Comparison of ENCODE assay signal across 8 cellular contexts in the genomic region with DNA sequence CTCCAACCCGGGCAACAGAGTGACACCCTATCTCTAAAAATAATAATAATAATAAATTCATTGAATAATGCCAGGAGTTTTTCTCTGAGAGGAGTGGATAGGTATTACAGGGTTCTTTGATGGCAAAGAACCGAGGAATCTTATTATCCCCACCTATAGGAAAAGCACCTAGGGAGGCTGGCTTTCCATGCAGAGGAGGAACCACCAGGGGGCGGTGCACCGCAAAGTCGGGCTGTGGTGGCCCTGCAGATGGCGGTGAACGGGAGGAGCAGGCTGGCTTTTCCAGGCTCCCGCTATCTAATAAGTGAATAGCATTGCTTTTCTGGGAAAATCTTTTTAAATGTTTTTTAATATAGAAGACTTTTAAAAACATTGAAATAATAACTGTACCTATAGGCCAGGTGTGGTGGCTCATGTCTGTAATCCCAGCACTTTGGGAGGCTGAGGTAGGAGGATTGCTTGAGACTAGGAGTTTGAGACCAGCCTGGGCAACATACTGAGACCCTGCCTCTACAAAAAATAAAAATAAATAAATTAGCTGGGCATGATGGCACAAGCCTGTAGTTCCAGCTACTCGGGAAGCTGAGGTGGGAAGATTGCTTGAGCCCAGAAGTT.
A peak's percentile ranks its signal among the peaks of the same experiment; 100 is the strongest.
DNase-seq lines count a peak whose midpoint lies in the region; ATAC-seq and TF ChIP-seq lines count a peak whose summit lies in the region.

No MANE protein-coding gene starts in this region.

- no peak overlapping the region for H3K4me3 ChIP-seq in SJCRH30
- H3K4me3 ChIP-seq in epithelial cell of proximal tubule (ENCODE audit: low read depth, low read length): no peak overlapping the region
- H3K4me3 ChIP-seq in prostate gland: no peak overlapping the region

- H3K27ac ChIP-seq in SJCRH30 (no peak overlapping the region), prostate gland (no peak overlapping the region)

- H3K9me3 ChIP-seq in SJCRH30 (replicated peaks): no peaks in the 10 kb centered on the region
- no peaks in the 10 kb centered on the region for H3K9me3 ChIP-seq in prostate gland

- TF ChIP-seq CTCF in epithelial cell of proximal tubule (conservative IDR thresholded peaks at IDR 0.05; ENCODE audit: low read depth, low read length) (peak; percentile 71), prostate gland (IDR thresholded peaks at IDR 0.05) (peak in 3 of 4 experiments; percentile 22 to 38 (median 25))

- no peaks in the 10 kb centered on the region for H3K27me3 Mint-ChIP-seq in activated CD4-positive, alpha-beta T cell treated with anti-CD3 and anti-CD28 coated beads for 36 hours

- H3K36me3 ChIP-seq in SJCRH30 (no peaks in the 10 kb centered on the region), prostate gland (no peaks in the 10 kb centered on the region)

- POLR2A ChIA-PET in activated CD4-positive, alpha-beta T cell treated with anti-CD3 and anti-CD28 coated beads for 36 hours (lab: Charles Lee): no interaction called here

- DNase-seq in activated CD4-positive, alpha-beta T cell treated with anti-CD3 and anti-CD28 coated beads for 36 hours: peak; percentile 74
- no peak for DNase-seq in activated CD4-positive, alpha-beta T cell treated with anti-CD3 and anti-CD28 coated beads for 1 hour
- DNase-seq in SJCRH30 (peak; percentile 43 to 52), epithelial cell of proximal tubule (ENCODE audit: low read depth) (no peak), prostate gland (ENCODE audit: low spot score) (no peak), NCI-H2227 treated with DMSO at 0.1 percent for 48 hours (lab: John Stamatoyannopoulos, UW) (no peak), amniotic stem cell (lab: John Stamatoyannopoulos, UW) (no peak)

- CTCF ChIA-PET in activated CD4-positive, alpha-beta T cell treated with anti-CD3 and anti-CD28 coated beads for 36 hours (lab: Charles Lee): interaction anchor here (0.7 to 1.2 kb wide), 8 partner anchors 9 to 1031 kb away, joined by 3 to 6 read pairs (median 4); no protein-coding TSS in a partner anchor

- WGBS in prostate gland: 71% methylated on average over 9 of the region's 9 CpGs

- no peak overlapping the region for H3K4me3 Mint-ChIP-seq in activated CD4-positive, alpha-beta T cell treated with anti-CD3 and anti-CD28 coated beads for 36 hours

- intact Hi-C loops in activated CD4-positive, alpha-beta T cell treated with anti-CD3 and anti-CD28 coated beads for 36 hours (cut with DNase I, micrococcal nuclease): loop anchor here (1.0 to 10.0 kb wide), 3 partner anchors 766 to 1052 kb away; no protein-coding TSS in a partner anchor
- intact Hi-C loops in prostate gland (cut with DNase I): no loop called here

- no peak overlapping the region for H3K27ac Mint-ChIP-seq in activated CD4-positive, alpha-beta T cell treated with anti-CD3 and anti-CD28 coated beads for 36 hours

- H3K27me3 ChIP-seq in SJCRH30 (no peaks in the 10 kb centered on the region), prostate gland (replicated peaks; ENCODE audit: insufficient read depth) (no peaks in the 10 kb centered on the region)

- H3K36me3 Mint-ChIP-seq in activated CD4-positive, alpha-beta T cell treated with anti-CD3 and anti-CD28 coated beads for 36 hours (ENCODE audit: low read depth): no peaks in the 10 kb centered on the region

- no peaks in the 10 kb centered on the region for H3K4me1 Mint-ChIP-seq in activated CD4-positive, alpha-beta T cell treated with anti-CD3 and anti-CD28 coated beads for 36 hours

- no peak for TF ChIP-seq POLR2A in prostate gland (IDR thresholded peaks at IDR 0.05)

- H3K9me3 Mint-ChIP-seq in activated CD4-positive, alpha-beta T cell treated with anti-CD3 and anti-CD28 coated beads for 36 hours (ENCODE audit: low read depth): no peaks in the 10 kb centered on the region

- H3K4me1 ChIP-seq in SJCRH30 (no peaks in the 10 kb centered on the region), prostate gland (replicated peaks) (no peaks in the 10 kb centered on the region)

- ATAC-seq in activated CD4-positive, alpha-beta T cell treated with anti-CD3 and anti-CD28 coated beads for 36 hours: no peak
- ATAC-seq in HG02798 (IDR thresholded peaks at IDR 0.05; ENCODE audit: poor library complexity, unreplicated experiment): peak; percentile 76

Comparison
In these comparisons a context has a peak if more than half of its experiments do, and no peak if none do; other contexts are left out.
1. DNase-seq: peak in activated CD4-positive, alpha-beta T cell treated with anti-CD3 and anti-CD28 coated beads for 36 hours (single experiment) and SJCRH30 (2 of 2); none in activated CD4-positive, alpha-beta T cell treated with anti-CD3 and anti-CD28 coated beads for 1 hour (single experiment), epithelial cell of proximal tubule (single experiment), prostate gland (single experiment), NCI-H2227 treated with DMSO at 0.1 percent for 48 hours (single experiment) and amniotic stem cell (single experiment).